Comparison of ENCODE assay signal across 1 cellular context in the genomic region with DNA sequence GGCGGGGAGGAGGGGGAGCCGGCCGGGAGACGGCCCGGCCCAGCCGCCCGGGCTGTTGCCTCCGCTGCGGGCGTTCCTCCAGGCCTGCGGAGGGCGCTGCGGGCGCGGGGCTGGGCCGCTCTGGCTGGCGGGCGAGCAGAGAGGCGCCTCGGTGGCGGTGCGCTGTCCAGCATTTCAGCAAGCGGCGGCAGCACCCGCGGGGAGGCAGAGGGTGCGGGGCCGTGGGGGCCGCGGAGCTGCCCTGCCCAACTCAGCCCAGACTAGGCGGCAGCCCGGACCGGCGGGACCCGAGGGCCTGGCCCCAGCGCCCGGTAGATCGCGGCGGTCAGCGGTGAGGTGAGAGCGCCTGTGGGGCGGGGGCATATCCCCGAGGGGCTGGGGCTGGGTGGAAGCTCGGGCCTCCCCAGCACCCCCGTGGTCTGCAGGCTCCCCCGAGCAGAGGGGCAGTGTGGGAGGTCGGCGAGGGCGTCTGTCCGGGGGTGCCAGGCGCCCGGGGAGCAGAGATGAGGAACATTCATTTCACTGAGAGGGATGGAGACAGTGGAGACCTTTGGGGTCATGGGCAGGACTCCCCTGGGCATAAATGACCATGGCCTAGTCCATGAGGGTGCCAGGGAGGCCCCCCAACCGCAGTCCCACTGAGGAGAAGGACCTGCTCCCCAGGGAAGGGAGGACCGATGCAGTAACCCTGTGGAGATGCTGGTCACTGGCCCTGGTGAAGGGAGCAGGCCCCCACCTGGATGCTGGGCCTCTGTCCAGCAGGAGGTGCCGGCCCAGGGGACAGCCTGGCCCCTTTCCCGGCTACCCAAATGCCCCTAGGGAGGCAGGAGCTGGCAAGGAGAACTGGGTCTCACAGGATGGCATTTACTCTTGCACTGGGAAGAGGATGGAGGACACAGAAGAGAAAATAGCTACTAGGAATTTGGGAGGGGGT.
TF ChIP-seq lines count a peak whose summit lies in the region.

A gene with protein sequence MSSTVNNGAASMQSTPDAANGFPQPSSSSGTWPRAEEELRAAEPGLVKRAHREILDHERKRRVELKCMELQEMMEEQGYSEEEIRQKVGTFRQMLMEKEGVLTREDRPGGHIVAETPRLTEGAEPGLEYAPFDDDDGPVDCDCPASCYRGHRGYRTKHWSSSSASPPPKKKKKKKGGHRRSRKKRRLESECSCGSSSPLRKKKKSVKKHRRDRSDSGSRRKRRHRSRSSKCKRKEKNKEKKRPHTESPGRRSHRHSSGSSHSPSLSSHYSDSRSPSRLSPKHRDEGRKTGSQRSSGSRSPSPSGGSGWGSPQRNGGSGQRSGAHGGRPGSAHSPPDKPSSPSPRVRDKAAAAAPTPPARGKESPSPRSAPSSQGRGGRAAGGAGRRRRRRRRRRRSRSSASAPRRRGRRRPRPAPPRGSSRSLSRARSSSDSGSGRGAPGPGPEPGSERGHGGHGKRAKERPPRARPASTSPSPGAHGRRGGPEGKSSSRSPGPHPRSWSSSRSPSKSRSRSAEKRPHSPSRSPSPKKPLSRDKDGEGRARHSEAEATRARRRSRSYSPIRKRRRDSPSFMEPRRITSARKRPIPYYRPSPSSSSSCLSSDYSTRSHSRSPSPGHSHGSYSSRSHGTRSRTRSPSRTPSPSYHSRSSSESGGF (plus strand): TSS at position 165 of the 934 bp plus-strand sequence. CDS start 33,171 bp downstream, outside the sequence.

TF ChIP-seq in K562, 482 proteins besides CTCF, POLR2A, EP300 and RAD21 (continued from another document and continues in another):
- no peak; the same call in 1 of the 2 replicates for TF ChIP-seq CTBP1 (IDR thresholded peaks at IDR 0.05; ENCODE audit: borderline replicate concordance)
- TF ChIP-seq DACH1 (IDR thresholded peaks at IDR 0.05; ENCODE audit: partially characterized antibody) = no peak
- TF ChIP-seq ZNF3 (CRISPR knock-in tag; IDR thresholded peaks at IDR 0.05) = no peak
- TF ChIP-seq STAT5A (IDR thresholded peaks at IDR 0.05; ENCODE audit: borderline replicate concordance, low read length) = peak; percentile 30; the same call in 1 of the 2 replicates
- TF ChIP-seq KDM5B (IDR thresholded peaks at IDR 0.05; ENCODE audit: insufficient replicate concordance, low read depth, low read length) = no peak
- no peak for TF ChIP-seq KAT8 (IDR thresholded peaks at IDR 0.05; ENCODE audit: low read depth)
- 0 out of 2 replicates have a peak, but pooled peaks have one; percentile 48 for TF ChIP-seq CBX5 (IDR thresholded peaks at IDR 0.05; ENCODE audit: borderline replicate concordance, low read depth)
- no peak for TF ChIP-seq JUN (IDR thresholded peaks at IDR 0.05; ENCODE audit: borderline replicate concordance, low read depth, low read length)
- no peak for TF ChIP-seq JUN (CRISPR knock-in tag; IDR thresholded peaks at IDR 0.05; ENCODE audit: borderline replicate concordance)
- TF ChIP-seq KDM2B (CRISPR knock-in tag; IDR thresholded peaks at IDR 0.05) = peak; percentile 58; the same call in 1 of the 2 replicates
- TF ChIP-seq SETDB1 (IDR thresholded peaks at IDR 0.05; ENCODE audit: low read length) = no peak
- no peak for TF ChIP-seq RBM22 (IDR thresholded peaks at IDR 0.05; ENCODE audit: low read depth, low read length, poor library complexity, severe bottlenecking)
- no peak for TF ChIP-seq MXI1 (IDR thresholded peaks at IDR 0.05; ENCODE audit: low read depth, low read length)
- TF ChIP-seq, protein P1, sequence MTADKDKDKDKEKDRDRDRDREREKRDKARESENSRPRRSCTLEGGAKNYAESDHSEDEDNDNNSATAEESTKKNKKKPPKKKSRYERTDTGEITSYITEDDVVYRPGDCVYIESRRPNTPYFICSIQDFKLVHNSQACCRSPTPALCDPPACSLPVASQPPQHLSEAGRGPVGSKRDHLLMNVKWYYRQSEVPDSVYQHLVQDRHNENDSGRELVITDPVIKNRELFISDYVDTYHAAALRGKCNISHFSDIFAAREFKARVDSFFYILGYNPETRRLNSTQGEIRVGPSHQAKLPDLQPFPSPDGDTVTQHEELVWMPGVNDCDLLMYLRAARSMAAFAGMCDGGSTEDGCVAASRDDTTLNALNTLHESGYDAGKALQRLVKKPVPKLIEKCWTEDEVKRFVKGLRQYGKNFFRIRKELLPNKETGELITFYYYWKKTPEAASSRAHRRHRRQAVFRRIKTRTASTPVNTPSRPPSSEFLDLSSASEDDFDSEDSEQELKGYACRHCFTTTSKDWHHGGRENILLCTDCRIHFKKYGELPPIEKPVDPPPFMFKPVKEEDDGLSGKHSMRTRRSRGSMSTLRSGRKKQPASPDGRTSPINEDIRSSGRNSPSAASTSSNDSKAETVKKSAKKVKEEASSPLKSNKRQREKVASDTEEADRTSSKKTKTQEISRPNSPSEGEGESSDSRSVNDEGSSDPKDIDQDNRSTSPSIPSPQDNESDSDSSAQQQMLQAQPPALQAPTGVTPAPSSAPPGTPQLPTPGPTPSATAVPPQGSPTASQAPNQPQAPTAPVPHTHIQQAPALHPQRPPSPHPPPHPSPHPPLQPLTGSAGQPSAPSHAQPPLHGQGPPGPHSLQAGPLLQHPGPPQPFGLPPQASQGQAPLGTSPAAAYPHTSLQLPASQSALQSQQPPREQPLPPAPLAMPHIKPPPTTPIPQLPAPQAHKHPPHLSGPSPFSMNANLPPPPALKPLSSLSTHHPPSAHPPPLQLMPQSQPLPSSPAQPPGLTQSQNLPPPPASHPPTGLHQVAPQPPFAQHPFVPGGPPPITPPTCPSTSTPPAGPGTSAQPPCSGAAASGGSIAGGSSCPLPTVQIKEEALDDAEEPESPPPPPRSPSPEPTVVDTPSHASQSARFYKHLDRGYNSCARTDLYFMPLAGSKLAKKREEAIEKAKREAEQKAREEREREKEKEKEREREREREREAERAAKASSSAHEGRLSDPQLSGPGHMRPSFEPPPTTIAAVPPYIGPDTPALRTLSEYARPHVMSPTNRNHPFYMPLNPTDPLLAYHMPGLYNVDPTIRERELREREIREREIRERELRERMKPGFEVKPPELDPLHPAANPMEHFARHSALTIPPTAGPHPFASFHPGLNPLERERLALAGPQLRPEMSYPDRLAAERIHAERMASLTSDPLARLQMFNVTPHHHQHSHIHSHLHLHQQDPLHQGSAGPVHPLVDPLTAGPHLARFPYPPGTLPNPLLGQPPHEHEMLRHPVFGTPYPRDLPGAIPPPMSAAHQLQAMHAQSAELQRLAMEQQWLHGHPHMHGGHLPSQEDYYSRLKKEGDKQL (CRISPR knock-in tag; IDR thresholded peaks at IDR 0.05; ENCODE audit: borderline replicate concordance) = no peak
- TF ChIP-seq ZNF668 (CRISPR knock-in tag; IDR thresholded peaks at IDR 0.05) = no peak
- no peak for TF ChIP-seq FOXM1 (IDR thresholded peaks at IDR 0.05; ENCODE audit: low read depth)
- TF ChIP-seq FOXM1 (CRISPR knock-in tag; IDR thresholded peaks at IDR 0.05; ENCODE audit: low read depth) = peak; percentile 94
- no peak for TF ChIP-seq ZNF785 (CRISPR knock-in tag; IDR thresholded peaks at IDR 0.05)
- TF ChIP-seq RFX5 (IDR thresholded peaks at IDR 0.05; ENCODE audit: low read depth, low read length) = no peak
- no peak for TF ChIP-seq ZNF41 (CRISPR knock-in tag; conservative IDR thresholded peaks at IDR 0.05)
- no peak for TF ChIP-seq NCOA6 (IDR thresholded peaks at IDR 0.05)
- TF ChIP-seq, protein P2, sequence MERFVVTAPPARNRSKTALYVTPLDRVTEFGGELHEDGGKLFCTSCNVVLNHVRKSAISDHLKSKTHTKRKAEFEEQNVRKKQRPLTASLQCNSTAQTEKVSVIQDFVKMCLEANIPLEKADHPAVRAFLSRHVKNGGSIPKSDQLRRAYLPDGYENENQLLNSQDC (CRISPR knock-in tag; IDR thresholded peaks at IDR 0.05) = no peak
- TF ChIP-seq, protein P3, sequence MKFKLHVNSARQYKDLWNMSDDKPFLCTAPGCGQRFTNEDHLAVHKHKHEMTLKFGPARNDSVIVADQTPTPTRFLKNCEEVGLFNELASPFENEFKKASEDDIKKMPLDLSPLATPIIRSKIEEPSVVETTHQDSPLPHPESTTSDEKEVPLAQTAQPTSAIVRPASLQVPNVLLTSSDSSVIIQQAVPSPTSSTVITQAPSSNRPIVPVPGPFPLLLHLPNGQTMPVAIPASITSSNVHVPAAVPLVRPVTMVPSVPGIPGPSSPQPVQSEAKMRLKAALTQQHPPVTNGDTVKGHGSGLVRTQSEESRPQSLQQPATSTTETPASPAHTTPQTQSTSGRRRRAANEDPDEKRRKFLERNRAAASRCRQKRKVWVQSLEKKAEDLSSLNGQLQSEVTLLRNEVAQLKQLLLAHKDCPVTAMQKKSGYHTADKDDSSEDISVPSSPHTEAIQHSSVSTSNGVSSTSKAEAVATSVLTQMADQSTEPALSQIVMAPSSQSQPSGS (CRISPR knock-in tag; IDR thresholded peaks at IDR 0.05) = peak; percentile 63; the same call in 1 of the 2 replicates
- TF ChIP-seq FUS (optimal IDR thresholded peaks at IDR 0.05; ENCODE audit: low read depth, low read length) = no peak
- TF ChIP-seq KLF16 (IDR thresholded peaks at IDR 0.05) = 0 out of 2 replicates have a peak, but pooled peaks have one; percentile 18
- no peak for TF ChIP-seq ZC3H4 (CRISPR knock-in tag; IDR thresholded peaks at IDR 0.05; ENCODE audit: borderline replicate concordance)
- peak; percentile 59; the same call in 1 of the 2 replicates for TF ChIP-seq ZNF583 (CRISPR knock-in tag; IDR thresholded peaks at IDR 0.05)
- peak; percentile 100 for TF ChIP-seq RB1 (IDR thresholded peaks at IDR 0.05; ENCODE audit: low read depth)
- TF ChIP-seq, protein P4, sequence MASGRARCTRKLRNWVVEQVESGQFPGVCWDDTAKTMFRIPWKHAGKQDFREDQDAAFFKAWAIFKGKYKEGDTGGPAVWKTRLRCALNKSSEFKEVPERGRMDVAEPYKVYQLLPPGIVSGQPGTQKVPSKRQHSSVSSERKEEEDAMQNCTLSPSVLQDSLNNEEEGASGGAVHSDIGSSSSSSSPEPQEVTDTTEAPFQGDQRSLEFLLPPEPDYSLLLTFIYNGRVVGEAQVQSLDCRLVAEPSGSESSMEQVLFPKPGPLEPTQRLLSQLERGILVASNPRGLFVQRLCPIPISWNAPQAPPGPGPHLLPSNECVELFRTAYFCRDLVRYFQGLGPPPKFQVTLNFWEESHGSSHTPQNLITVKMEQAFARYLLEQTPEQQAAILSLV (tag; IDR thresholded peaks at IDR 0.05) = no peak
- TF ChIP-seq CXXC5 (CRISPR knock-in tag; IDR thresholded peaks at IDR 0.05) = peak; percentile 85
- no peak for TF ChIP-seq SAFB (IDR thresholded peaks at IDR 0.05; ENCODE audit: borderline replicate concordance, low read depth, low read length)
- no peak for TF ChIP-seq MCM5 (IDR thresholded peaks at IDR 0.05; ENCODE audit: low read depth)
- no peak for TF ChIP-seq ZNF23 (CRISPR knock-in tag; IDR thresholded peaks at IDR 0.05)
- TF ChIP-seq EWSR1 (IDR thresholded peaks at IDR 0.05; ENCODE audit: borderline replicate concordance, low read depth, partially characterized antibody) = no peak
- peak; percentile 82 to 95; a peak in 3 of 4 replicates for TF ChIP-seq MAZ (CRISPR knock-in tag; conservative IDR thresholded peaks at IDR 0.05 in 1 of 2, IDR thresholded peaks at IDR 0.05 in 1 of 2)
- TF ChIP-seq ZBTB8A (IDR thresholded peaks at IDR 0.05; ENCODE audit: partially characterized antibody) = no peak
- TF ChIP-seq, protein P5, sequence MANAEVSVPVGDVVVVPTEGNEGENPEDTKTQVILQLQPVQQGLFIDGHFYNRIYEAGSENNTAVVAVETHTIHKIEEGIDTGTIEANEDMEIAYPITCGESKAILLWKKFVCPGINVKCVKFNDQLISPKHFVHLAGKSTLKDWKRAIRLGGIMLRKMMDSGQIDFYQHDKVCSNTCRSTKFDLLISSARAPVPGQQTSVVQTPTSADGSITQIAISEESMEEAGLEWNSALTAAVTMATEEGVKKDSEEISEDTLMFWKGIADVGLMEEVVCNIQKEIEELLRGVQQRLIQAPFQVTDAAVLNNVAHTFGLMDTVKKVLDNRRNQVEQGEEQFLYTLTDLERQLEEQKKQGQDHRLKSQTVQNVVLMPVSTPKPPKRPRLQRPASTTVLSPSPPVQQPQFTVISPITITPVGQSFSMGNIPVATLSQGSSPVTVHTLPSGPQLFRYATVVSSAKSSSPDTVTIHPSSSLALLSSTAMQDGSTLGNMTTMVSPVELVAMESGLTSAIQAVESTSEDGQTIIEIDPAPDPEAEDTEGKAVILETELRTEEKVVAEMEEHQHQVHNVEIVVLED (CRISPR knock-in tag; IDR thresholded peaks at IDR 0.05) = no peak
- TF ChIP-seq ZFP30 (CRISPR knock-in tag; IDR thresholded peaks at IDR 0.05; ENCODE audit: borderline replicate concordance) = no peak
- TF ChIP-seq, protein P6, sequence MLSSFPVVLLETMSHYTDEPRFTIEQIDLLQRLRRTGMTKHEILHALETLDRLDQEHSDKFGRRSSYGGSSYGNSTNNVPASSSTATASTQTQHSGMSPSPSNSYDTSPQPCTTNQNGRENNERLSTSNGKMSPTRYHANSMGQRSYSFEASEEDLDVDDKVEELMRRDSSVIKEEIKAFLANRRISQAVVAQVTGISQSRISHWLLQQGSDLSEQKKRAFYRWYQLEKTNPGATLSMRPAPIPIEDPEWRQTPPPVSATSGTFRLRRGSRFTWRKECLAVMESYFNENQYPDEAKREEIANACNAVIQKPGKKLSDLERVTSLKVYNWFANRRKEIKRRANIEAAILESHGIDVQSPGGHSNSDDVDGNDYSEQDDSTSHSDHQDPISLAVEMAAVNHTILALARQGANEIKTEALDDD (IDR thresholded peaks at IDR 0.05) = no peak
- no peak for TF ChIP-seq SOX6 (IDR thresholded peaks at IDR 0.05)
- no peak for TF ChIP-seq CBX8 (IDR thresholded peaks at IDR 0.05; ENCODE audit: borderline replicate concordance, extremely low read depth, low read depth, low read length, poor library complexity, severe bottlenecking)
- TF ChIP-seq FOXJ2 (tag; IDR thresholded peaks at IDR 0.05) = peak; percentile 65; the same call in 1 of the 2 replicates
- no peak for TF ChIP-seq MAFG (tag; conservative IDR thresholded peaks at IDR 0.05)
- TF ChIP-seq TSC22D4 (tag; IDR thresholded peaks at IDR 0.05) = no peak
- TF ChIP-seq TAF1 (IDR thresholded peaks at IDR 0.05; ENCODE audit: control insufficient read depth, extremely low read depth, insufficient read depth, low read length, severe bottlenecking) = peak; percentile 40
- TF ChIP-seq ZNF324 (CRISPR knock-in tag; IDR thresholded peaks at IDR 0.05) = no peak
- no peak for TF ChIP-seq SRSF3 (IDR thresholded peaks at IDR 0.05; ENCODE audit: insufficient read depth, low read length)
- TF ChIP-seq, protein P7, sequence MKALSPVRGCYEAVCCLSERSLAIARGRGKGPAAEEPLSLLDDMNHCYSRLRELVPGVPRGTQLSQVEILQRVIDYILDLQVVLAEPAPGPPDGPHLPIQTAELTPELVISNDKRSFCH (CRISPR knock-in tag; IDR thresholded peaks at IDR 0.05) = no peak
- TF ChIP-seq, protein P7 (tag; IDR thresholded peaks at IDR 0.05) = no peak
- TF ChIP-seq LARP7 (IDR thresholded peaks at IDR 0.05) = no peak
- TF ChIP-seq TEAD2 (tag; IDR thresholded peaks at IDR 0.05) = no peak
- TF ChIP-seq RAD51 (IDR thresholded peaks at IDR 0.05; ENCODE audit: borderline replicate concordance, low read depth) = no peak
- no peak for TF ChIP-seq MAFF (IDR thresholded peaks at IDR 0.05; ENCODE audit: low read length)
- TF ChIP-seq ZNF143 (CRISPR knock-in tag; IDR thresholded peaks at IDR 0.05) = no peak
- 0 out of 2 replicates have a peak, but pooled peaks have one; percentile 28 for TF ChIP-seq MYC (IDR thresholded peaks at IDR 0.05; ENCODE audit: low read depth, low read length)
- no peak for TF ChIP-seq MYC (CRISPR knock-in tag; IDR thresholded peaks at IDR 0.05; ENCODE audit: borderline replicate concordance, low read depth)
- no peak for TF ChIP-seq NR4A1 (CRISPR knock-in tag; IDR thresholded peaks at IDR 0.05)
- TF ChIP-seq NR4A1 (tag; IDR thresholded peaks at IDR 0.05) = 0 out of 2 replicates have a peak, but pooled peaks have one; percentile 46
- no peak for TF ChIP-seq ZNF175 (CRISPR knock-in tag; IDR thresholded peaks at IDR 0.05; ENCODE audit: low read depth)
